ENCODE assay signal across 8 cellular contexts in genomic region chr2:238287702-238288649, GRCh38. TPM values are rescaled to one million over a fixed set of nuclear protein-coding genes. Genes with fewer than 3 reads are reported as not detected.
A peak's percentile ranks its signal among the peaks of the same experiment; 100 is the strongest.
DNase-seq lines count a peak whose midpoint lies in the region; ATAC-seq, FAIRE-seq and TF ChIP-seq lines count a peak whose summit lies in the region.

PER2 (minus strand) TSS chr2:238288610; CDS start chr2:238277936, 10,674 bp downstream.

- intact Hi-C loops in adrenal gland (cut with DNase I) = no loop called here
- intact Hi-C loops in left ventricle myocardium superior (cut with micrococcal nuclease) = no loop called here
- intact Hi-C loops in posterior cingulate gyrus (cut with DNase I) = loop anchor here (2.0 kb wide), 1 partner anchor 33 kb away; the partner anchor contains the start of gene TRAF3IP1

- TF ChIP-seq CTCF in RWPE2 (IDR thresholded peaks at IDR 0.05; ENCODE audit: poor library complexity, severe bottlenecking) (peak; percentile 19), adrenal gland (IDR thresholded peaks at IDR 0.05) (peak in 1 of 6 experiments; percentile 4)

- DNase-seq in Caki2 (ENCODE audit: low read depth) (peak; percentile 74), GM19239 (ENCODE audit: insufficient read length, low spot score) (peak; percentile 54), RWPE2 (ENCODE audit: low spot score) (no peak), adrenal gland (peak; percentile 55 to 85 (median 60)), left ventricle myocardium superior (peak; percentile 38), posterior cingulate gyrus (peak in 7 of 10 donors; percentile 26 to 89 (median 53)), NCI-H774 (lab: John Stamatoyannopoulos, UW) (no peak)

- peaks cover 44% of the 10 kb centered on the region for H3K4me1 ChIP-seq in RWPE2 (ENCODE audit: insufficient read depth, poor library complexity, severe bottlenecking)
- H3K4me1 ChIP-seq in adrenal gland (replicated peaks in 1 of 2) = peaks cover 23 to 40% of the 10 kb centered on the region in 2 donors

- H3K27ac ChIP-seq in RWPE2 (ENCODE audit: poor library complexity, severe bottlenecking) = peak within 1 kb of the TSS; percentile 85
- H3K27ac ChIP-seq in adrenal gland = peak within 1 kb of the TSS in 4 of 5 donors; percentile 69 to 99 (median 82)

- H3K36me3 ChIP-seq in RWPE2 (ENCODE audit: low read depth) (no peaks in the 10 kb centered on the region), adrenal gland (replicated peaks in 1 of 2) (no peaks in the 10 kb centered on the region)

- no peaks in the 10 kb centered on the region for H3K9me3 ChIP-seq in RWPE2 (ENCODE audit: severe bottlenecking)
- no peaks in the 10 kb centered on the region for H3K9me3 ChIP-seq in adrenal gland (replicated peaks in 1 of 3)

- H3K4me3 ChIP-seq in RWPE2 (ENCODE audit: severe bottlenecking) = peak within 1 kb of the TSS; percentile 88
- H3K4me3 ChIP-seq in adrenal gland = peak within 1 kb of the TSS in 3 of 4 donors; percentile 33 to 84 (median 50)

- TF ChIP-seq POLR2A in adrenal gland (IDR thresholded peaks at IDR 0.05) = peak in 1 of 2 donors; percentile 21

- WGBS in adrenal gland, 4 donors = 2 to 15% (median 3%) methylated on average over 9 to 65 of the region's 65 CpGs

- peak; percentile 1 for ATAC-seq in HG03378 (IDR thresholded peaks at IDR 0.05; ENCODE audit: unreplicated experiment)
- ATAC-seq in RWPE2 (ENCODE audit: low read depth) = peak; percentile 52
- peak; percentile 21 for ATAC-seq in left ventricle myocardium superior

- in situ Hi-C loops in Caki2 (cut with HindIII; ENCODE audit: low pct_unique_long_range_greater_than_20kb, low sequenced_read_pairs) = no loop called here

- H3K27me3 ChIP-seq in RWPE2 (ENCODE audit: insufficient read depth, poor library complexity, severe bottlenecking) (no peaks in the 10 kb centered on the region), adrenal gland (no peaks in the 10 kb centered on the region)

- FAIRE-seq in GM19239 (lab: Jason Lieb, UNC) = peak; percentile 52

RNA-seq across cellular contexts. Expression of gene PER2, which starts in this region (rescaled TPM):
- total RNA-seq in Caki2 (2014; rRNA removed; shearing (Covaris generic); ENCODE audit: low replicate concordance) = 0.95 and 1.0 TPM in 2 replicates
- total RNA-seq in adrenal gland (10 to 100 TPM in 1 of 8 donors, 1 to 10 TPM in 7; 2.5 to 11.4 (median 5.5) TPM), left ventricle myocardium superior (4.5 TPM)
- 1 to 10 TPM; 1.3 to 7.1 (median 4.7) TPM for polyA plus RNA-seq in adrenal gland

Comparison
In these comparisons a context has a peak if more than half of its experiments do, and no peak if none do; other contexts are left out.
1. DNase-seq: peak in Caki2 (single experiment), GM19239 (single experiment), adrenal gland (7 of 7), left ventricle myocardium superior (single experiment) and posterior cingulate gyrus (7 of 10); none in RWPE2 (single experiment) and NCI-H774 (single experiment).
2. ATAC-seq: peak in every context shown above with its lines; median percentile 52 in RWPE2; 21 in left ventricle myocardium superior; 1 in HG03378.